Comparison of ENCODE assay signal across 9 cellular contexts in genomic region chr1:8317647-8318360, GRCh38. TPM values are rescaled to one million over a fixed set of nuclear protein-coding genes. Genes with fewer than 3 reads are reported as not detected.
A peak's percentile ranks its signal among the peaks of the same experiment; 100 is the strongest.
DNase-seq lines count a peak whose midpoint lies in the region; FAIRE-seq and TF ChIP-seq lines count a peak whose summit lies in the region.
"Had no signal": no experiment of that assay in that cellular context is flagged by ENCODE, and none has a peak within 500 bp of the region (broad histone marks: within the 10 kb centered on the region; RNA-seq: fewer than 3 reads in every experiment).

TSS of gene SLC45A1 (plus strand) at chr1:8318114. CDS start at chr1:8324330, 6,216 bp downstream.

- no peak within 1 kb of the TSS for H3K14ac ChIP-seq in H1 (ENCODE audit: insufficient read length)

- H3K18ac ChIP-seq in H1 (ENCODE audit: extremely low read depth, low read length): peak within 1 kb of the TSS; percentile 60; the same call in 1 of the 2 replicates

- peak within 1 kb of the TSS; percentile 75; the same call in 1 of the 2 replicates for H2BK15ac ChIP-seq in H1 (ENCODE audit: low read length)

- H3K27me3 ChIP-seq in H1 (replicated peaks in 1 of 4; ENCODE audit: control insufficient read depth in 3 of 4, extremely low read depth in 1 of 4, insufficient read depth in 3 of 4, low read length in 3 of 4): peaks cover 0 to 25% (median 13%) of the 10 kb centered on the region in 4 experiments; a peak in 6 of 7 replicates

- peaks cover 0 to 1% of the 10 kb centered on the region in 2 experiments for H4K20me1 ChIP-seq in H1 (replicated peaks in 1 of 2; ENCODE audit: control insufficient read depth in 1 of 2, insufficient read depth in 2 of 2, low read length in 2 of 2)

- DNase-seq in DMS 273 (lab: John Stamatoyannopoulos, UW; ENCODE audit: unreplicated experiment) (peak; percentile 81), DMS 273 treated with DMSO at 0.1 percent for 48 hours (lab: John Stamatoyannopoulos, UW) (no peak), NCI-H226 (peak; percentile 62), H1 (ENCODE audit: low read depth in 1 of 2, low spot score in 2 of 2) (peak in 1 of 2 experiments; percentile 85), NCI-H2107 treated with DMSO at 0.1 percent for 48 hours (lab: John Stamatoyannopoulos, UW; ENCODE audit: unreplicated experiment) (no peak)
- DNase-seq in activated CD8-positive, alpha-beta memory T cell treated with anti-CD3 and anti-CD28 coated beads, Interleukin-2, amount 50 U/mL, for 1 hour (ENCODE audit: extremely low read depth): peak; percentile 22
- DNase-seq in stimulated activated CD8-positive, alpha-beta memory T cell treated with anti-CD3 and anti-CD28 coated beads, Interleukin-12 subunit alpha, Interleukin-12 subunit beta, amount 100 ng/mL, for 1 hour (ENCODE audit: low read depth): peak; percentile 66

- FAIRE-seq in H1 (lab: Jason Lieb, UNC): no peak

- TF ChIP-seq CTCF in H1 (IDR thresholded peaks at IDR 0.05; ENCODE audit: control extremely low read depth in 1 of 3, insufficient read depth in 1 of 3, low read depth in 1 of 3, low read length in 3 of 3): peak in 1 of 3 experiments; percentile 9; a peak in 2 of 4 replicates

- H3K36me3 ChIP-seq in H1 (ENCODE audit: control insufficient read depth in 2 of 4, insufficient read depth in 4 of 4, low read length in 3 of 4) (no peaks in the 10 kb centered on the region), mesodermal cell (ENCODE audit: control insufficient read depth, insufficient read depth, low read length) (no peaks in the 10 kb centered on the region)

- H3K4me3 ChIP-seq in H1 (ENCODE audit: extremely low read depth in 1 of 4, insufficient read depth in 2 of 4, low read depth in 3 of 4, low read length in 4 of 4) (peak within 1 kb of the TSS; percentile 40 to 68 (median 44)), mesodermal cell (ENCODE audit: extremely low read depth, insufficient read depth, low read length, poor library complexity, severe bottlenecking) (peak within 1 kb of the TSS; percentile 28)

- peak within 1 kb of the TSS; percentile 75 to 89 for H3K4me2 ChIP-seq in H1 (ENCODE audit: insufficient read depth in 1 of 2, low read depth in 2 of 2, low read length in 2 of 2)

- H2BK12ac ChIP-seq in H1 (ENCODE audit: low read depth, low read length): no peak within 1 kb of the TSS; the same call in 1 of the 2 replicates

- peak within 1 kb of the TSS in 1 of 4 experiments; percentile 35; a peak in 2 of 7 replicates for H3K9ac ChIP-seq in H1 (replicated peaks in 1 of 4; ENCODE audit: extremely low read depth in 1 of 4, low read depth in 3 of 4, low read length in 3 of 4)

- H3K23ac ChIP-seq in H1 (ENCODE audit: insufficient read length): no peak within 1 kb of the TSS

- CTCF ChIA-PET in H1 (lab: Charles Lee; ENCODE audit: partially characterized antibody): interaction anchor here (0.8 to 11.7 kb wide), 10 partner anchors 11 to 342 kb away, joined by 3 to 249 read pairs (median 8); no protein-coding TSS in a partner anchor

- peak within 1 kb of the TSS; percentile 54; the same call in 1 of the 2 replicates for H4K8ac ChIP-seq in H1 (ENCODE audit: extremely low read depth, insufficient read depth, low read length)

- POLR2A ChIA-PET in H1 (lab: Charles Lee; ENCODE audit: partially characterized antibody): interaction anchor here (0.7 to 1.2 kb wide), 3 partner anchors 29 to 293 kb away, joined by 3 read pairs; no protein-coding TSS in a partner anchor

- 34% methylated on average over 33 of the region's 73 CpGs; no CpG with 5 or more reads in 1 of the 2 experiments for WGBS in H1 (ENCODE audit: extremely low coverage in 1 of 2, insufficient coverage in 1 of 2, insufficient read length in 1 of 2, insufficient replicate concordance in 2 of 2, low coverage in 1 of 2, low lambda C conversion rate in 2 of 2, missing lambda C conversion rate in 1 of 2), 2 experiments
- WGBS in mesodermal cell (ENCODE audit: insufficient coverage in 2 of 2), 2 experiments: 15 to 17% methylated on average over 62 to 65 of the region's 73 CpGs

- H3K23me2 ChIP-seq in H1 (ENCODE audit: low read depth, low read length): peaks cover 14% of the 10 kb centered on the region; the same call in 1 of the 2 replicates

- peak in 1 of 2 experiments; percentile 23; a peak in 1 of 4 replicates for TF ChIP-seq RAD21 in H1 (IDR thresholded peaks at IDR 0.05 in 1 of 2, conservative IDR thresholded peaks at IDR 0.05 in 1 of 2; ENCODE audit: low read depth in 2 of 2, low read length in 2 of 2)

- TF ChIP-seq EP300 in H1 (IDR thresholded peaks at IDR 0.05; ENCODE audit: borderline replicate concordance in 1 of 2, low read depth in 2 of 2, low read length in 2 of 2): no peak

- H2BK20ac ChIP-seq in H1 (ENCODE audit: low read length): no peak within 1 kb of the TSS

- no peak within 1 kb of the TSS for H4K5ac ChIP-seq in H1 (ENCODE audit: insufficient read length, low read depth, low read length)

- H2BK120ac ChIP-seq in H1 (replicated peaks; ENCODE audit: low read depth, low read length): no peak within 1 kb of the TSS

- peak within 1 kb of the TSS; percentile 55; the same call in 1 of the 2 replicates for H2AFZ ChIP-seq in H1 (ENCODE audit: low read length)

- H3K27ac ChIP-seq in H1 (ENCODE audit: low read depth, low read length): no peak within 1 kb of the TSS
- H3K27ac ChIP-seq in mesodermal cell (ENCODE audit: low read depth, low read length, severe bottlenecking): no peak within 1 kb of the TSS
- H3K27ac ChIP-seq: 22Rv1 had no signal

- no peak within 1 kb of the TSS for H2BK5ac ChIP-seq in H1 (ENCODE audit: low read depth, low read length)

- H3K4me1 ChIP-seq in H1 (replicated peaks in 1 of 4; ENCODE audit: control insufficient read depth in 3 of 4, insufficient read depth in 4 of 4, low read length in 3 of 4) (peaks cover 0 to 16% (median 10%) of the 10 kb centered on the region in 4 experiments; a peak in 6 of 7 replicates), mesodermal cell (ENCODE audit: control insufficient read depth, insufficient read depth, low read length, poor library complexity, severe bottlenecking) (peaks cover 11% of the 10 kb centered on the region)

- no peaks in the 10 kb centered on the region for H3K79me1 ChIP-seq in H1 (ENCODE audit: low read depth, low read length)

- H3K9me3 ChIP-seq in H1 (ENCODE audit: insufficient read depth in 2 of 2, low read depth in 1 of 2, low read length in 1 of 2) (no peaks in the 10 kb centered on the region), mesodermal cell (ENCODE audit: control insufficient read depth, low read length) (no peaks in the 10 kb centered on the region)

- no peak for TF ChIP-seq POLR2A in H1 (IDR thresholded peaks at IDR 0.05; ENCODE audit: control extremely low read depth in 1 of 2, low read depth in 2 of 2, low read length in 2 of 2)

- no peak within 1 kb of the TSS for H3K56ac ChIP-seq in H1 (replicated peaks; ENCODE audit: insufficient read length, low read depth, low read length)

- no peaks in the 10 kb centered on the region for H3K79me2 ChIP-seq in H1 (ENCODE audit: control insufficient read depth in 1 of 2, insufficient read depth in 2 of 2, low read length in 2 of 2)

- H2AK5ac ChIP-seq in H1 (ENCODE audit: low read depth, low read length): 0 out of 2 replicates have a peak within 1 kb of the TSS, but pooled peaks have one; percentile 31

- H3K4ac ChIP-seq in H1 (replicated peaks; ENCODE audit: insufficient read length, low read depth, low read length): no peak within 1 kb of the TSS

- no peak within 1 kb of the TSS for H4K91ac ChIP-seq in H1 (replicated peaks; ENCODE audit: insufficient read length, low read length)

TF ChIP-seq in H1, 55 proteins besides CTCF, POLR2A, EP300 and RAD21 (continues in another document):
- no peak for TF ChIP-seq HDAC2 (IDR thresholded peaks at IDR 0.05; ENCODE audit: borderline replicate concordance in 1 of 2, low read depth in 2 of 2, low read length in 2 of 2)
- peak; percentile 98 for TF ChIP-seq E2F6 (IDR thresholded peaks at IDR 0.05)
- 0 out of 2 replicates have a peak, but pooled peaks have one; percentile 8 for TF ChIP-seq JUND (IDR thresholded peaks at IDR 0.05; ENCODE audit: low read length)
- no peak for TF ChIP-seq JUN (IDR thresholded peaks at IDR 0.05; ENCODE audit: low read depth, low read length)
- TF ChIP-seq USF2 (IDR thresholded peaks at IDR 0.05; ENCODE audit: low read length): no peak
- TF ChIP-seq CBX5 (IDR thresholded peaks at IDR 0.05; ENCODE audit: low read depth, low read length): no peak
- TF ChIP-seq TAF7 (optimal IDR thresholded peaks at IDR 0.05; ENCODE audit: borderline replicate concordance, low read depth, low read length): peak; percentile 12
- no peak for TF ChIP-seq POU5F1 (IDR thresholded peaks at IDR 0.05; ENCODE audit: low read depth, low read length)
- TF ChIP-seq ASH2L (IDR thresholded peaks at IDR 0.05; ENCODE audit: low read length): peak; percentile 60
- 0 out of 2 replicates have a peak, but pooled peaks have one; percentile 13 for TF ChIP-seq TEAD4 (IDR thresholded peaks at IDR 0.05; ENCODE audit: low read depth, low read length)
- peak; percentile 88 for TF ChIP-seq CREB1 (IDR thresholded peaks at IDR 0.05)

RNA-seq across cellular contexts. Expression of gene SLC45A1, which starts in this region (rescaled TPM):
- total RNA-seq in H1 (2021; fragmentation: NEBNext Ultra II Directional; extraction: Animal tissue kit (Norgen Biotek cat#: 25700)): 1.6 and 1.7 TPM in 2 replicates
- 1.0 and 1.6 TPM in 2 replicates for polyA plus RNA-seq in H1 (2011; rRNA removed)
- 0.96 TPM for polyA plus RNA-seq in H1 (2011; cell fraction: cytosol; rRNA removed)
- polyA plus RNA-seq in H1 (2011; cell fraction: nucleus; rRNA removed): 1.5 TPM
- 1.6 to 2.1 TPM (median 1.8 TPM) in 4 replicates for polyA plus RNA-seq in H1 (2012, experiment 1 of 2)
- 1.8 TPM for polyA plus RNA-seq in H1 (2012, experiment 2 of 2)
- polyA plus RNA-seq in H1 (2013, experiment 1 of 2): 2.7 TPM
- 3.0 TPM for polyA plus RNA-seq in H1 (2013, experiment 2 of 2)
- polyA minus RNA-seq in H1 (2011; rRNA and poly(A)+ RNA removed): 0.32 and 1.1 TPM in 2 replicates
- polyA minus RNA-seq in H1 (2011; cell fraction: cytosol; rRNA and poly(A)+ RNA removed): not detected
- polyA minus RNA-seq in H1 (2011; cell fraction: nucleus; rRNA and poly(A)+ RNA removed): 1.2 TPM
- polyA plus RNA-seq in mesodermal cell (2013, experiment 1 of 2): 0.77 TPM
- polyA plus RNA-seq in mesodermal cell (2013, experiment 2 of 2): 0.81 TPM

Comparison
In these comparisons a context has a peak if more than half of its experiments do, and no peak if none do; other contexts are left out.
1. DNase-seq: peak in DMS 273 (single experiment), NCI-H226 (single experiment), activated CD8-positive, alpha-beta memory T cell treated with anti-CD3 and anti-CD28 coated beads, Interleukin-2, amount 50 U/mL, for 1 hour (single experiment) and stimulated activated CD8-positive, alpha-beta memory T cell treated with anti-CD3 and anti-CD28 coated beads, Interleukin-12 subunit alpha, Interleukin-12 subunit beta, amount 100 ng/mL, for 1 hour (single experiment); none in DMS 273 treated with DMSO at 0.1 percent for 48 hours (single experiment) and NCI-H2107 treated with DMSO at 0.1 percent for 48 hours (single experiment).